ENCODE assay signal across 30 cellular contexts in genomic region chr17:76883744-76884525, GRCh38. TPM values are rescaled to one million over a fixed set of nuclear protein-coding genes. Genes with fewer than 3 reads are reported as not detected.
"Had no signal": no experiment of that assay in that cellular context is flagged by ENCODE, and none has a peak within 500 bp of the region (broad histone marks: within the 10 kb centered on the region; RNA-seq: fewer than 3 reads in every experiment).

No MANE protein-coding gene starts in this region.

- H3K9me3 Mint-ChIP-seq: activated naive CD8-positive, alpha-beta T cell treated with anti-CD3 and anti-CD28 coated beads for 36 hours; activated T-cell treated with anti-CD3 and anti-CD28 coated beads, Interleukin-2, amount 50 U/mL, for 72 hours; brain; dendritic cell treated with granulocyte-macrophage colony-stimulating factor and Interleukin-4, amounts not matched to agents 40 ng/mL and 50 ng/mL, for 4 days; endodermal cell; nephron; stimulated activated naive B cell treated with anti-CD40 and anti-IgM and Interleukin-4, amounts not matched to agents 10 μg/mL and 1 μg/mL and 100 μg/mL, for 72 hours had no signal

- H3K4me1 Mint-ChIP-seq: activated CD4-positive, alpha-beta T cell treated with anti-CD3 and anti-CD28 coated beads for 36 hours; activated CD8-positive, alpha-beta memory T cell treated with anti-CD3 and anti-CD28 coated beads, Interleukin-2, amount 10 ng/mL, durations not matched to agents 7 days and 5 days; activated naive CD8-positive, alpha-beta T cell treated with anti-CD3 and anti-CD28 coated beads for 36 hours; nephron; stimulated activated naive B cell treated with anti-CD40 and anti-IgM and Interleukin-4, amounts not matched to agents 10 μg/mL and 1 μg/mL and 100 μg/mL, for 72 hours had no signal

- H3K4me2 ChIP-seq: hepatocyte, smooth muscle cell had no signal

- H3K27ac Mint-ChIP-seq: activated CD4-positive, alpha-beta T cell treated with anti-CD3 and anti-CD28 coated beads for 36 hours; activated CD8-positive, alpha-beta memory T cell treated with anti-CD3 and anti-CD28 coated beads, Interleukin-2, amount 10 ng/mL, durations not matched to agents 7 days and 5 days; activated CD8-positive, alpha-beta T cell treated with anti-CD3 and anti-CD28 coated beads, Interleukin-2, amount 10 ng/mL, durations not matched to agents 7 days and 5 days; activated naive CD8-positive, alpha-beta T cell treated with anti-CD3 and anti-CD28 coated beads for 36 hours; activated T-cell treated with anti-CD3 and anti-CD28 coated beads, Interleukin-2, amount 50 U/mL, for 72 hours; dendritic cell treated with granulocyte-macrophage colony-stimulating factor and Interleukin-4, amounts not matched to agents 40 ng/mL and 50 ng/mL, for 4 days; endodermal cell; nephron; stimulated activated naive B cell treated with anti-CD40 and anti-IgM and Interleukin-4, amounts not matched to agents 10 μg/mL and 1 μg/mL and 100 μg/mL, for 72 hours had no signal

- FAIRE-seq: pancreas had no signal

- H3K4me1 ChIP-seq: adrenal gland, ascending aorta, gastroesophageal sphincter, left ventricle myocardium inferior, pancreas, psoas muscle, suprapubic skin, tibial artery, upper lobe of right lung had no signal

- H3K9me3 ChIP-seq: adrenal gland, ascending aorta, gastroesophageal sphincter, left ventricle myocardium inferior, mucosa of descending colon, pancreas, psoas muscle, suprapubic skin, tibial artery, upper lobe of right lung had no signal

- H3K4me3 ChIP-seq: adrenal gland, ascending aorta, gastroesophageal sphincter, hepatocyte, left ventricle myocardium inferior, lung, mucosa of descending colon, pancreas, psoas muscle, smooth muscle cell, suprapubic skin, tibial artery, upper lobe of right lung had no signal

- H3K79me2 ChIP-seq: hepatocyte had no signal

- H3K36me3 ChIP-seq: adrenal gland, ascending aorta, gastroesophageal sphincter, left ventricle myocardium inferior, pancreas, suprapubic skin, tibial artery, upper lobe of right lung had no signal

- ATAC-seq: activated CD4-positive, alpha-beta T cell treated with anti-CD3 and anti-CD28 coated beads for 36 hours; activated CD8-positive, alpha-beta memory T cell treated with anti-CD3 and anti-CD28 coated beads, Interleukin-2, amount 10 ng/mL, durations not matched to agents 7 days and 5 days; activated CD8-positive, alpha-beta T cell treated with anti-CD3 and anti-CD28 coated beads, Interleukin-2, amount 10 ng/mL, durations not matched to agents 7 days and 5 days; activated T-cell treated with anti-CD3 and anti-CD28 coated beads, Interleukin-2, amount 50 U/mL, for 72 hours; esophagus mucosa; gastroesophageal sphincter; mucosa of descending colon; pancreas; psoas muscle; stimulated activated naive B cell treated with anti-CD40 and anti-IgM and Interleukin-4, amounts not matched to agents 10 μg/mL and 1 μg/mL and 100 μg/mL, for 72 hours; upper lobe of right lung had no signal

- H3K27me3 Mint-ChIP-seq: activated CD4-positive, alpha-beta T cell treated with anti-CD3 and anti-CD28 coated beads for 36 hours; activated CD8-positive, alpha-beta memory T cell treated with anti-CD3 and anti-CD28 coated beads, Interleukin-2, amount 10 ng/mL, durations not matched to agents 7 days and 5 days; activated naive CD8-positive, alpha-beta T cell treated with anti-CD3 and anti-CD28 coated beads for 36 hours; brain had no signal

- DNase-seq: activated CD4-positive, alpha-beta T cell treated with anti-CD3 and anti-CD28 coated beads for 36 hours; activated CD4-positive, CD25-positive, alpha-beta regulatory T cell; activated CD8-positive, alpha-beta memory T cell treated with anti-CD3 and anti-CD28 coated beads, Interleukin-2, amount 10 ng/mL, durations not matched to agents 7 days and 5 days; activated CD8-positive, alpha-beta T cell treated with anti-CD3 and anti-CD28 coated beads, Interleukin-2, amount 10 ng/mL, durations not matched to agents 7 days and 5 days; activated naive CD4-positive, alpha-beta T cell; activated naive CD8-positive, alpha-beta T cell treated with anti-CD3 and anti-CD28 coated beads for 36 hours; activated T-cell treated with anti-CD3 and anti-CD28 coated beads, Interleukin-2, amount 50 U/mL, for 72 hours; adrenal gland; endodermal cell; islet precursor cell; left ventricle myocardium inferior; mucosa of descending colon; pancreas; psoas muscle; stimulated activated CD4-positive, alpha-beta T cell treated with anti-CD3 and anti-CD28 coated beads, Interleukin-15, amount 100 ng/mL, for 24 hours; stimulated activated CD4-positive, alpha-beta T cell treated with anti-CD3 and anti-CD28 coated beads, Interleukin-2, amount 100 ng/mL, for 24 hours; stimulated activated naive B cell treated with anti-CD40 and anti-IgM and Interleukin-4, amounts not matched to agents 10 μg/mL and 1 μg/mL and 100 μg/mL, for 72 hours; T-helper 2 cell; tibial artery; upper lobe of right lung had no signal

- H3K27me3 ChIP-seq: adrenal gland, ascending aorta, pancreas had no signal

- H2AFZ ChIP-seq: hepatocyte had no signal

- H3K4me3 Mint-ChIP-seq: activated CD4-positive, alpha-beta T cell treated with anti-CD3 and anti-CD28 coated beads for 36 hours; activated CD8-positive, alpha-beta memory T cell treated with anti-CD3 and anti-CD28 coated beads, Interleukin-2, amount 10 ng/mL, durations not matched to agents 7 days and 5 days; activated CD8-positive, alpha-beta T cell treated with anti-CD3 and anti-CD28 coated beads, Interleukin-2, amount 10 ng/mL, durations not matched to agents 7 days and 5 days; activated naive CD8-positive, alpha-beta T cell treated with anti-CD3 and anti-CD28 coated beads for 36 hours; activated T-cell treated with anti-CD3 and anti-CD28 coated beads, Interleukin-2, amount 50 U/mL, for 72 hours; brain; dendritic cell treated with granulocyte-macrophage colony-stimulating factor and Interleukin-4, amounts not matched to agents 40 ng/mL and 50 ng/mL, for 4 days; endodermal cell; nephron; stimulated activated naive B cell treated with anti-CD40 and anti-IgM and Interleukin-4, amounts not matched to agents 10 μg/mL and 1 μg/mL and 100 μg/mL, for 72 hours had no signal

- H3K36me3 Mint-ChIP-seq: activated CD8-positive, alpha-beta memory T cell treated with anti-CD3 and anti-CD28 coated beads, Interleukin-2, amount 10 ng/mL, durations not matched to agents 7 days and 5 days; activated naive CD8-positive, alpha-beta T cell treated with anti-CD3 and anti-CD28 coated beads for 36 hours; stimulated activated naive B cell treated with anti-CD40 and anti-IgM and Interleukin-4, amounts not matched to agents 10 μg/mL and 1 μg/mL and 100 μg/mL, for 72 hours had no signal

- H3K27ac ChIP-seq: adrenal gland, ascending aorta, gastroesophageal sphincter, hepatocyte, left ventricle myocardium inferior, pancreas, psoas muscle, suprapubic skin, tibial artery, upper lobe of right lung had no signal

RNA-seq across cellular contexts. Expression of gene MGAT5B, which starts 15.7 kb away (rescaled TPM):
- total RNA-seq: activated CD4-positive, alpha-beta T cell treated with anti-CD3 and anti-CD28 coated beads for 36 hours; ascending aorta had no signal
